8 cellular contexts compared by ENCODE assay signal in genomic region chr1:20194770-20195463, GRCh38.
DNase-seq lines count a peak whose midpoint lies in the region; ATAC-seq lines count a peak whose summit lies in the region.

No MANE protein-coding gene starts in this region.

- H3K9me3 Mint-ChIP-seq in memory B cell = no peaks in the 10 kb centered on the region

- H3K4me3 Mint-ChIP-seq in memory B cell = no peak overlapping the region

- H3K27me3 Mint-ChIP-seq in memory B cell = peaks cover 20% of the 10 kb centered on the region

- H3K27ac Mint-ChIP-seq in memory B cell = no peak overlapping the region

- peaks cover 4% of the 10 kb centered on the region for H3K4me1 Mint-ChIP-seq in memory B cell

- H3K36me3 Mint-ChIP-seq in memory B cell = no peaks in the 10 kb centered on the region

- ATAC-seq in memory B cell (ENCODE audit: low read depth) (peak; percentile 89), GM18907 (IDR thresholded peaks at IDR 0.05; ENCODE audit: unreplicated experiment) (no peak)

- DNase-seq in NCI-H1417 (lab: John Stamatoyannopoulos, UW) = peak; percentile 17 to 58 (median 47)
- DNase-seq in NCI-H1417 treated with DMSO at 0.1 percent for 48 hours (lab: John Stamatoyannopoulos, UW) = no peak
- peak; percentile 19 for DNase-seq in NCI-H226
- peak; percentile 64 to 65 for DNase-seq in activated CD4-positive, alpha-beta T cell treated with anti-CD3 and anti-CD28 coated beads, Interleukin-2, amount 50 U/mL, for 24 hours (ENCODE audit: low read depth in 1 of 2, low spot score in 1 of 2)
- DNase-seq in ecto neural progenitor cell (ENCODE audit: low spot score) = peak; percentile 76
- DNase-seq in memory B cell (ENCODE audit: low spot score in 2 of 2) = peak; percentile 65 to 75
- DNase-seq in stimulated activated CD8-positive, alpha-beta memory T cell treated with anti-CD3 and anti-CD28 coated beads, Interleukin-4, amount 100 ng/mL, for 1 hour (ENCODE audit: low read depth in 2 of 2, low spot score in 1 of 2) = peak; percentile 20 to 55
